13 cellular contexts compared by ENCODE assay signal in genomic region chr1:171898956-171899355, GRCh38. TPM values are rescaled to one million over a fixed set of nuclear protein-coding genes. Genes with fewer than 3 reads are reported as not detected.
DNase-seq lines count a peak whose midpoint lies in the region; ATAC-seq, FAIRE-seq and TF ChIP-seq lines count a peak whose summit lies in the region.
"Had no signal": no experiment of that assay in that cellular context is flagged by ENCODE, and none has a peak within 500 bp of the region (broad histone marks: within the 10 kb centered on the region; RNA-seq: fewer than 3 reads in every experiment).

No MANE protein-coding gene starts in this region.

- H3K4me2 ChIP-seq in H1 (ENCODE audit: insufficient read depth in 1 of 2, low read depth in 2 of 2, low read length in 2 of 2): no peak overlapping the region

- ATAC-seq in GM21723 (IDR thresholded peaks at IDR 0.05; ENCODE audit: unreplicated experiment): no peak
- ATAC-seq in GM18505 (IDR thresholded peaks at IDR 0.05; ENCODE audit: unreplicated experiment): no peak
- ATAC-seq: stimulated activated naive B cell treated with anti-CD40 and anti-IgM and Interleukin-4, amounts not matched to agents 10 μg/mL and 1 μg/mL and 100 μg/mL, for 72 hours had no signal

- no peak overlapping the region for H4K91ac ChIP-seq in H1 (replicated peaks; ENCODE audit: insufficient read length, low read length)

- 53% methylated on average over 9 of the region's 9 CpGs; no CpG with 5 or more reads in 1 of the 2 experiments for WGBS in H1 (ENCODE audit: extremely low coverage in 1 of 2, insufficient coverage in 1 of 2, insufficient read length in 1 of 2, insufficient replicate concordance in 2 of 2, low coverage in 1 of 2, low lambda C conversion rate in 2 of 2, missing lambda C conversion rate in 1 of 2), 2 experiments

- H3K18ac ChIP-seq in H1 (ENCODE audit: extremely low read depth, low read length): no peak overlapping the region

- H3K4me3 ChIP-seq in H1 (ENCODE audit: extremely low read depth in 1 of 4, insufficient read depth in 2 of 4, low read depth in 3 of 4, low read length in 4 of 4): no peak overlapping the region
- no peak overlapping the region for H3K4me3 ChIP-seq in Peyer's patch
- H3K4me3 ChIP-seq: HAP-1 had no signal

- H2BK15ac ChIP-seq in H1 (ENCODE audit: low read length): no peak overlapping the region

- TF ChIP-seq POLR2A in H1 (IDR thresholded peaks at IDR 0.05; ENCODE audit: control extremely low read depth in 1 of 2, low read depth in 2 of 2, low read length in 2 of 2): 0 out of 3 replicates have a peak, but pooled peaks of 1 of the 2 experiments have one; percentile 30
- no peak for TF ChIP-seq POLR2A in Peyer's patch (IDR thresholded peaks at IDR 0.05)
- TF ChIP-seq POLR2A in GM18505 (IDR thresholded peaks at IDR 0.05; ENCODE audit: borderline replicate concordance, extremely low read depth, insufficient read depth, insufficient read length): no peak

- no peak overlapping the region for H3K23ac ChIP-seq in H1 (ENCODE audit: insufficient read length)

- peak overlapping the region; percentile 100 for H2AFZ ChIP-seq in H1 (ENCODE audit: low read length)

- H3K36me3 ChIP-seq in H1 (ENCODE audit: control insufficient read depth in 2 of 4, insufficient read depth in 4 of 4, low read length in 3 of 4): no peaks in the 10 kb centered on the region
- no peaks in the 10 kb centered on the region for H3K36me3 ChIP-seq in Peyer's patch
- H3K36me3 ChIP-seq: BE2C, HAP-1 had no signal

- H2BK5ac ChIP-seq in H1 (ENCODE audit: low read depth, low read length): peak overlapping the region; percentile 56; the same call in 1 of the 2 replicates

- no peaks in the 10 kb centered on the region for H3K79me2 ChIP-seq in H1 (ENCODE audit: control insufficient read depth in 1 of 2, insufficient read depth in 2 of 2, low read length in 2 of 2)

- TF ChIP-seq CTCF in H1 (IDR thresholded peaks at IDR 0.05; ENCODE audit: control extremely low read depth in 1 of 3, insufficient read depth in 1 of 3, low read depth in 1 of 3, low read length in 3 of 3) (no peak), Peyer's patch (IDR thresholded peaks at IDR 0.05) (no peak)

- H3K79me1 ChIP-seq in H1 (ENCODE audit: low read depth, low read length): no peaks in the 10 kb centered on the region

- H4K5ac ChIP-seq in H1 (ENCODE audit: insufficient read length, low read depth, low read length): no peak overlapping the region

- CTCF ChIA-PET in H1 (lab: Charles Lee; ENCODE audit: partially characterized antibody): interaction anchor here (0.9 kb wide), 1 partner anchor 98 kb away, joined by 5 read pairs; no protein-coding TSS in a partner anchor

- no peak for TF ChIP-seq EP300 in H1 (IDR thresholded peaks at IDR 0.05; ENCODE audit: borderline replicate concordance in 1 of 2, low read depth in 2 of 2, low read length in 2 of 2)

- no peak overlapping the region for H3K56ac ChIP-seq in H1 (replicated peaks; ENCODE audit: insufficient read length, low read depth, low read length)

- H3K27ac ChIP-seq in H1 (ENCODE audit: low read depth, low read length): peak overlapping the region; percentile 22
- H3K27ac ChIP-seq in Peyer's patch: no peak overlapping the region

- peak; percentile 91 for FAIRE-seq in H1 (lab: Jason Lieb, UNC)
- FAIRE-seq: GM18507 had no signal

- H3K23me2 ChIP-seq in H1 (ENCODE audit: low read depth, low read length): no peaks in the 10 kb centered on the region

- peak overlapping the region; percentile 84; the same call in 1 of the 2 replicates for H4K8ac ChIP-seq in H1 (ENCODE audit: extremely low read depth, insufficient read depth, low read length)

- no peaks in the 10 kb centered on the region for H4K20me1 ChIP-seq in H1 (replicated peaks in 1 of 2; ENCODE audit: control insufficient read depth in 1 of 2, insufficient read depth in 2 of 2, low read length in 2 of 2)

- no peaks in the 10 kb centered on the region for H3K27me3 ChIP-seq in H1 (replicated peaks in 1 of 4; ENCODE audit: control insufficient read depth in 3 of 4, extremely low read depth in 1 of 4, insufficient read depth in 3 of 4, low read length in 3 of 4)
- H3K27me3 ChIP-seq in Peyer's patch: no peaks in the 10 kb centered on the region
- H3K27me3 ChIP-seq: BE2C had no signal

- H3K14ac ChIP-seq in H1 (ENCODE audit: insufficient read length): no peak overlapping the region

- peak overlapping the region; percentile 7 for H2BK120ac ChIP-seq in H1 (replicated peaks; ENCODE audit: low read depth, low read length)

- H3K4me1 ChIP-seq in H1 (replicated peaks in 1 of 4; ENCODE audit: control insufficient read depth in 3 of 4, insufficient read depth in 4 of 4, low read length in 3 of 4): peaks cover 2 to 9% (median 5%) of the 10 kb centered on the region in 4 experiments; a peak in 5 of 7 replicates
- H3K4me1 ChIP-seq in Peyer's patch: no peaks in the 10 kb centered on the region
- H3K4me1 ChIP-seq: BE2C, HAP-1 had no signal

- POLR2A ChIA-PET in H1 (lab: Charles Lee; ENCODE audit: partially characterized antibody): interaction anchor here (0.9 kb wide), 1 partner anchor 12 kb away, joined by 3 read pairs; no protein-coding TSS in a partner anchor

- H2AK5ac ChIP-seq in H1 (ENCODE audit: low read depth, low read length): no peak overlapping the region

- DNase-seq in DMS114 treated with DMSO at 0.1 percent for 48 hours (lab: John Stamatoyannopoulos, UW; ENCODE audit: unreplicated experiment): peak; percentile 28
- DNase-seq in NCI-H526 (lab: John Stamatoyannopoulos, UW): peak; percentile 94 to 97
- peak in 1 of 2 experiments; percentile 54 for DNase-seq in H1 (ENCODE audit: low read depth in 1 of 2, low spot score in 2 of 2)
- DNase-seq in midbrain (lab: John Stamatoyannopoulos, UW): peak; percentile 94
- DNase-seq in NCI-H187 treated with DMSO at 0.1 percent for 48 hours (lab: John Stamatoyannopoulos, UW): no peak
- no peak for DNase-seq in Peyer's patch
- DNase-seq: BE2C; NCI-H524; stimulated activated naive B cell treated with anti-CD40 and anti-IgM and Interleukin-4, amounts not matched to agents 10 μg/mL and 1 μg/mL and 100 μg/mL, for 72 hours had no signal

- H3K9me3 ChIP-seq in H1 (ENCODE audit: insufficient read depth in 2 of 2, low read depth in 1 of 2, low read length in 1 of 2) (no peaks in the 10 kb centered on the region), Peyer's patch (no peaks in the 10 kb centered on the region)
- H3K9me3 ChIP-seq: BE2C, HAP-1 had no signal

- H3K9ac ChIP-seq in H1 (replicated peaks in 1 of 4; ENCODE audit: extremely low read depth in 1 of 4, low read depth in 3 of 4, low read length in 3 of 4): peak overlapping the region in 3 of 4 experiments; percentile 7 to 34 (median 14); a peak in 4 of 7 replicates

- H2BK12ac ChIP-seq in H1 (ENCODE audit: low read depth, low read length): peak overlapping the region; percentile 77

- H2BK20ac ChIP-seq in H1 (ENCODE audit: low read length): peak overlapping the region; percentile 11; the same call in 1 of the 2 replicates

- no peak overlapping the region for H3K4ac ChIP-seq in H1 (replicated peaks; ENCODE audit: insufficient read length, low read depth, low read length)

- no peak for TF ChIP-seq RAD21 in H1 (IDR thresholded peaks at IDR 0.05 in 1 of 2, conservative IDR thresholded peaks at IDR 0.05 in 1 of 2; ENCODE audit: low read depth in 2 of 2, low read length in 2 of 2)

TF ChIP-seq in H1, 55 proteins besides CTCF, POLR2A, EP300 and RAD21:
- TF ChIP-seq ASH2L (IDR thresholded peaks at IDR 0.05; ENCODE audit: low read length) (peak; percentile 44), E2F6 (IDR thresholded peaks at IDR 0.05) (peak; percentile 56), TAF1 (IDR thresholded peaks at IDR 0.05; ENCODE audit: low read depth, low read length) (0 out of 2 replicates have a peak, but pooled peaks have one; percentile 27), GTF2F1 (IDR thresholded peaks at IDR 0.05; ENCODE audit: borderline replicate concordance, low read depth, low read length) (no peak)
- TF ChIP-seq, protein P1, sequence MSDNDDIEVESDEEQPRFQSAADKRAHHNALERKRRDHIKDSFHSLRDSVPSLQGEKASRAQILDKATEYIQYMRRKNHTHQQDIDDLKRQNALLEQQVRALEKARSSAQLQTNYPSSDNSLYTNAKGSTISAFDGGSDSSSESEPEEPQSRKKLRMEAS (IDR thresholded peaks at IDR 0.05): peak; percentile 77

RNA-seq across cellular contexts. Expression of gene DNM3, which starts 57.7 kb away (rescaled TPM):
- total RNA-seq in H1 (2021; fragmentation: NEBNext Ultra II Directional; extraction: Animal tissue kit (Norgen Biotek cat#: 25700)): 7.4 and 8.5 TPM in 2 replicates
- polyA plus RNA-seq in H1 (2011; rRNA removed): 2.0 and 2.3 TPM in 2 replicates
- polyA plus RNA-seq in H1 (2011; cell fraction: cytosol; rRNA removed): 2.5 TPM
- polyA plus RNA-seq in H1 (2011; cell fraction: nucleus; rRNA removed): 3.8 TPM
- polyA plus RNA-seq in H1 (2012, experiment 1 of 2): 1.6 to 5.1 TPM (median 3.4 TPM) in 4 replicates
- 0.45 TPM for polyA plus RNA-seq in H1 (2012, experiment 2 of 2)
- polyA plus RNA-seq in H1 (2013, experiment 1 of 2): 4.6 TPM
- polyA plus RNA-seq in H1 (2013, experiment 2 of 2): 5.9 TPM
- polyA minus RNA-seq in H1 (2011; rRNA and poly(A)+ RNA removed): 5.9 and 8.5 TPM in 2 replicates
- 4.3 TPM for polyA minus RNA-seq in H1 (2011; cell fraction: cytosol; rRNA and poly(A)+ RNA removed)
- 20.8 TPM for polyA minus RNA-seq in H1 (2011; cell fraction: nucleus; rRNA and poly(A)+ RNA removed)
- 10 to 100 TPM in 1 of 4 donors, 1 to 10 TPM in 3; 1.4 to 11.6 (median 2.0) TPM for total RNA-seq in Peyer's patch

Comparison
In these comparisons a context has a peak if more than half of its experiments do, and no peak if none do; other contexts are left out.
1. DNase-seq: peak in DMS114 treated with DMSO at 0.1 percent for 48 hours (single experiment), NCI-H526 (2 of 2) and midbrain (single experiment); none in NCI-H187 treated with DMSO at 0.1 percent for 48 hours (single experiment) and Peyer's patch (0 of 3).